8 cellular contexts compared by ENCODE assay signal in genomic region chr14:24431569-24432258, GRCh38. TPM values are rescaled to one million over a fixed set of nuclear protein-coding genes. Genes with fewer than 3 reads are reported as not detected.
DNase-seq lines count a peak whose midpoint lies in the region; ATAC-seq and TF ChIP-seq lines count a peak whose summit lies in the region.

No MANE protein-coding gene starts in this region.

- in situ Hi-C loops in GM13976 (cut with MboI; ENCODE audit: low sequenced_read_pairs, unreplicated experiment) = loop anchor here (10.0 kb wide), 1 partner anchor 67 kb away; the partner anchor contains the start of gene NFATC4

- TF ChIP-seq CTCF in GM13976 (IDR thresholded peaks at IDR 0.05; ENCODE audit: borderline replicate concordance, control extremely low read depth, extremely low read depth, insufficient read depth, missing control alignments) = peak; percentile 89

- intact Hi-C loops in left ventricle myocardium superior (cut with micrococcal nuclease) = no loop called here

- DNase-seq in GM13976 (ENCODE audit: low spot score) = peak; percentile 91
- DNase-seq in NCI-H1436 treated with DMSO at 0.1 percent for 48 hours (lab: John Stamatoyannopoulos, UW) = peak; percentile 67
- peak; percentile 74 to 92 (median 83) for DNase-seq in T-helper 1 cell
- DNase-seq in amniotic stem cell (lab: John Stamatoyannopoulos, UW) = peak; percentile 82
- peak; percentile 90 for DNase-seq in left ventricle myocardium superior
- peak; percentile 80 for DNase-seq in renal cortical epithelial cell (ENCODE audit: low read depth)

- peak; percentile 46 for ATAC-seq in HG02852 (IDR thresholded peaks at IDR 0.05; ENCODE audit: unreplicated experiment)
- peak; percentile 67 for ATAC-seq in left ventricle myocardium superior
- no peak for ATAC-seq in GM19455 (IDR thresholded peaks at IDR 0.05; ENCODE audit: unreplicated experiment)

RNA-seq across cellular contexts. Expression of gene KHNYN, which starts 2.0 kb away (rescaled TPM):
- total RNA-seq in left ventricle myocardium superior (25.1 TPM), renal cortical epithelial cell (48.5 and 59.9 TPM in 2 replicates)

RNA-seq across cellular contexts. Expression of gene CBLN3, which starts 2.2 kb away (rescaled TPM):
- total RNA-seq in left ventricle myocardium superior = 2.3 TPM
- 0.52 and 1.2 TPM in 2 replicates for total RNA-seq in renal cortical epithelial cell

RNA-seq across cellular contexts. Expression of gene SDR39U1, which starts 10.9 kb away (rescaled TPM):
- total RNA-seq in left ventricle myocardium superior = 86.8 TPM
- total RNA-seq in renal cortical epithelial cell = 6.4 and 10.4 TPM in 2 replicates

RNA-seq across cellular contexts. Expression of gene NYNRIN, which starts 32.9 kb away (rescaled TPM):
- total RNA-seq in left ventricle myocardium superior = 7.3 TPM
- total RNA-seq in renal cortical epithelial cell = 2.4 and 4.3 TPM in 2 replicates
